Comparison of ENCODE assay signal across 18 cellular contexts in genomic region chr3:97954193-97954827, GRCh38. TPM values are rescaled to one million over a fixed set of nuclear protein-coding genes. Genes with fewer than 3 reads are reported as not detected.
A peak's percentile ranks its signal among the peaks of the same experiment; 100 is the strongest.
DNase-seq lines count a peak whose midpoint lies in the region; ATAC-seq, FAIRE-seq and TF ChIP-seq lines count a peak whose summit lies in the region.
"Had no signal": no experiment of that assay in that cellular context is flagged by ENCODE, and none has a peak within 500 bp of the region (broad histone marks: within the 10 kb centered on the region; RNA-seq: fewer than 3 reads in every experiment).

No MANE protein-coding gene starts in this region.

- no peak overlapping the region for H2AFZ ChIP-seq in mesenchymal stem cell (ENCODE audit: low read depth, low read length)
- H2AFZ ChIP-seq: hepatocyte had no signal

- H3K9me3 Mint-ChIP-seq in activated T-helper 17 cell treated with anti-CD3 and anti-CD28 coated beads, Interleukin-2, amount 50 U/mL, for 72 hours = no peaks in the 10 kb centered on the region

- H3K27ac Mint-ChIP-seq in activated T-helper 17 cell treated with anti-CD3 and anti-CD28 coated beads, Interleukin-2, amount 50 U/mL, for 72 hours = no peak overlapping the region
- H3K27ac Mint-ChIP-seq: B cell had no signal

- H3K36me3 ChIP-seq in mesenchymal stem cell (ENCODE audit: control insufficient read depth in 1 of 2, insufficient read depth in 2 of 2, low read depth in 1 of 2, low read length in 2 of 2) = peaks cover 9 to 77% of the 10 kb centered on the region in 2 experiments
- H3K36me3 ChIP-seq: ovary had no signal

- H2BK15ac ChIP-seq in mesenchymal stem cell (ENCODE audit: low read depth, poor library complexity, severe bottlenecking) = peak overlapping the region; percentile 17

- H3K27me3 Mint-ChIP-seq in activated T-helper 17 cell treated with anti-CD3 and anti-CD28 coated beads, Interleukin-2, amount 50 U/mL, for 72 hours = no peaks in the 10 kb centered on the region
- H3K27me3 Mint-ChIP-seq: B cell had no signal

- no peaks in the 10 kb centered on the region for H3K27me3 ChIP-seq in mesenchymal stem cell (ENCODE audit: control insufficient read depth in 1 of 2, insufficient read depth in 1 of 2, low read length in 2 of 2)
- H3K27me3 ChIP-seq: brain microvascular endothelial cell, hepatocyte, ovary had no signal

- H3K4me2 ChIP-seq in mesenchymal stem cell (ENCODE audit: low read length, poor library complexity, severe bottlenecking) = no peak overlapping the region
- H3K4me2 ChIP-seq: hepatocyte had no signal

- H3K36me3 Mint-ChIP-seq in activated T-helper 17 cell treated with anti-CD3 and anti-CD28 coated beads, Interleukin-2, amount 50 U/mL, for 72 hours (ENCODE audit: low read depth) = peaks cover 92% of the 10 kb centered on the region

- FAIRE-seq in GM12892 (lab: Jason Lieb, UNC) = no peak

- H3K4me3 ChIP-seq in mesenchymal stem cell (ENCODE audit: insufficient read depth in 1 of 2, low read depth in 1 of 2, low read length in 2 of 2) = no peak overlapping the region
- H3K4me3 ChIP-seq: hepatocyte, ovary, skin epidermis had no signal

- H3K9ac ChIP-seq in mesenchymal stem cell (ENCODE audit: low read length) = no peak overlapping the region

- H3K4me3 Mint-ChIP-seq in activated T-helper 17 cell treated with anti-CD3 and anti-CD28 coated beads, Interleukin-2, amount 50 U/mL, for 72 hours = no peak overlapping the region
- H3K4me3 Mint-ChIP-seq: B cell had no signal

- ATAC-seq in GM18868 (IDR thresholded peaks at IDR 0.05; ENCODE audit: unreplicated experiment) = peak; percentile 71
- ATAC-seq in GM21717 (IDR thresholded peaks at IDR 0.05; ENCODE audit: unreplicated experiment) = peak; percentile 59
- ATAC-seq in HG03469 (IDR thresholded peaks at IDR 0.05; ENCODE audit: unreplicated experiment) = peak; percentile 60
- ATAC-seq in activated T-helper 17 cell treated with anti-CD3 and anti-CD28 coated beads, Interleukin-2, amount 50 U/mL, for 72 hours (replicated peaks) = no peak
- ATAC-seq: PC-3; stimulated activated naive CD8-positive, alpha-beta T cell treated with anti-CD3 and anti-CD28 coated beads, Interleukin-15, Interleukin-2, amounts not matched to agents 100 U/mL and 50 U/mL, for 24 hours had no signal

- no peak overlapping the region for H2BK12ac ChIP-seq in mesenchymal stem cell (ENCODE audit: low read length in 2 of 2)

- no peaks in the 10 kb centered on the region for H3K4me1 Mint-ChIP-seq in activated T-helper 17 cell treated with anti-CD3 and anti-CD28 coated beads, Interleukin-2, amount 50 U/mL, for 72 hours

- H2AK5ac ChIP-seq in mesenchymal stem cell (ENCODE audit: low read length, severe bottlenecking) = no peak overlapping the region

- TF ChIP-seq POLR2A in GM12892 (IDR thresholded peaks at IDR 0.05; ENCODE audit: low read depth, low read length) = no peak

- H3K4ac ChIP-seq in mesenchymal stem cell (ENCODE audit: low read depth in 1 of 2, low read length in 2 of 2) = no peak overlapping the region

- H3K27ac ChIP-seq in mesenchymal stem cell (ENCODE audit: low read length, poor library complexity, severe bottlenecking) = no peak overlapping the region
- H3K27ac ChIP-seq: brain microvascular endothelial cell, hepatocyte, ovary, skin epidermis had no signal

- WGBS in mesenchymal stem cell = 88% methylated on average over 6 of the region's 9 CpGs

- no peak overlapping the region for H2BK120ac ChIP-seq in mesenchymal stem cell (ENCODE audit: low read depth, low read length)

- H3K18ac ChIP-seq in mesenchymal stem cell (ENCODE audit: low read depth in 1 of 2, low read length in 2 of 2) = peak overlapping the region in 1 of 2 experiments; percentile 28

- H3K23ac ChIP-seq in mesenchymal stem cell (ENCODE audit: low read length in 2 of 2) = no peak overlapping the region

- H2BK5ac ChIP-seq in mesenchymal stem cell (ENCODE audit: low read depth, low read length, poor library complexity, severe bottlenecking) = no peak overlapping the region

- H4K91ac ChIP-seq in mesenchymal stem cell (ENCODE audit: low read length) = no peak overlapping the region

- H3K9me3 ChIP-seq in mesenchymal stem cell (ENCODE audit: control insufficient read depth, low read length) = no peaks in the 10 kb centered on the region
- H3K9me3 ChIP-seq: ovary had no signal

- H3K14ac ChIP-seq in mesenchymal stem cell (ENCODE audit: low read length in 2 of 2) = peak overlapping the region in 1 of 2 experiments; percentile 28

- peaks cover 5% of the 10 kb centered on the region for H3K4me1 ChIP-seq in mesenchymal stem cell (ENCODE audit: control insufficient read depth, insufficient read depth, low read depth, low read length)

- peaks cover 2% of the 10 kb centered on the region for H3K79me1 ChIP-seq in mesenchymal stem cell (replicated peaks; ENCODE audit: low read length, poor library complexity, severe bottlenecking)

- DNase-seq in mesenchymal stem cell (no peak), hippocampal formation (lab: John Stamatoyannopoulos, UW) (no peak), GM12892 (ENCODE audit: insufficient read length) (no peak)
- DNase-seq: activated naive CD4-positive, alpha-beta T cell treated with anti-CD3 and anti-CD28 coated beads, Interleukin-2, amount 50 U/mL, for 16 hours; brain microvascular endothelial cell; KG1; NCI-H1417 treated with DMSO at 0.1 percent for 48 hours; NCI-H446; ovary; PC-3; stimulated activated naive CD8-positive, alpha-beta T cell treated with anti-CD3 and anti-CD28 coated beads, Interleukin-15, Interleukin-2, amounts not matched to agents 100 U/mL and 50 U/mL, for 24 hours had no signal

- no peak overlapping the region for H4K8ac ChIP-seq in mesenchymal stem cell (ENCODE audit: low read length)

RNA-seq across cellular contexts. Expression of gene RIOX2, which starts 17.9 kb away (rescaled TPM):
- polyA plus RNA-seq in mesenchymal stem cell (2013, experiment 1 of 2) = 24.3 TPM
- 23.7 TPM for polyA plus RNA-seq in mesenchymal stem cell (2013, experiment 2 of 2)
- 10 to 100 TPM; 28.0 to 61.5 TPM for total RNA-seq in activated T-helper 17 cell treated with anti-CD3 and anti-CD28 coated beads, Interleukin-2, amount 50 U/mL, for 72 hours
- polyA plus RNA-seq in GM12892 (2012; ENCODE audit: missing spikeins) = 27.0 TPM
